In genomic region chr3:61578667-61579367, GRCh38 we compare ENCODE assay signal across 24 cellular contexts. TPM values are rescaled to one million over a fixed set of nuclear protein-coding genes. Genes with fewer than 3 reads are reported as not detected.
A peak's percentile ranks its signal among the peaks of the same experiment; 100 is the strongest.
DNase-seq lines count a peak whose midpoint lies in the region; ATAC-seq, FAIRE-seq and TF ChIP-seq lines count a peak whose summit lies in the region.
"Had no signal": no experiment of that assay in that cellular context is flagged by ENCODE, and none has a peak within 500 bp of the region (broad histone marks: within the 10 kb centered on the region; RNA-seq: fewer than 3 reads in every experiment).

No MANE protein-coding gene starts in this region.

- H3K4me1 ChIP-seq in neural progenitor cell: peaks cover 26% of the 10 kb centered on the region
- H3K4me1 ChIP-seq in PC-9 (replicated peaks; ENCODE audit: insufficient read depth): no peaks in the 10 kb centered on the region

- H3K4me3 Mint-ChIP-seq in neural progenitor cell: no peak overlapping the region
- H3K4me3 Mint-ChIP-seq: activated B cell treated with CpG ODN at 0.5 μM for 24 hours; activated T-cell treated with anti-CD3 and anti-CD28 coated beads, Interleukin-2, amount 50 U/mL, for 72 hours; IgD-negative memory B cell; naive B cell; type B pancreatic cell had no signal

- intact Hi-C loops in left ventricle myocardium superior (cut with micrococcal nuclease): no loop called here
- intact Hi-C loops in PC-9 (cut with micrococcal nuclease; ENCODE audit: unreplicated experiment): loop anchor here (5.0 kb wide), 1 partner anchor 73 kb away; no protein-coding TSS in a partner anchor

- H3K4me2 ChIP-seq in neural progenitor cell (peak overlapping the region; percentile 3), PC-9 (no peak overlapping the region)
- H3K4me2 ChIP-seq: BLaER1 had no signal

- peaks cover 97% of the 10 kb centered on the region for H4K20me1 ChIP-seq in neural progenitor cell (ENCODE audit: low read depth)
- H4K20me1 ChIP-seq in PC-9 (ENCODE audit: insufficient read depth): no peaks in the 10 kb centered on the region

- H3K27me3 ChIP-seq in neural progenitor cell (no peaks in the 10 kb centered on the region), PC-9 (ENCODE audit: insufficient read depth, low read depth) (no peaks in the 10 kb centered on the region)
- H3K27me3 ChIP-seq: BLaER1 had no signal

- no peak overlapping the region for H3K9ac ChIP-seq in neural progenitor cell
- H3K9ac ChIP-seq: BLaER1 had no signal

- peaks cover 8% of the 10 kb centered on the region for H3K4me1 Mint-ChIP-seq in neural progenitor cell
- H3K4me1 Mint-ChIP-seq: activated B cell treated with CpG ODN at 0.5 μM for 24 hours, IgD-negative memory B cell, naive B cell had no signal

- peaks cover 6% of the 10 kb centered on the region for H3K27me3 Mint-ChIP-seq in neural progenitor cell (ENCODE audit: insufficient read depth, low read depth)
- H3K27me3 Mint-ChIP-seq: activated B cell treated with CpG ODN at 0.5 μM for 24 hours, type B pancreatic cell had no signal

- H2AFZ ChIP-seq in neural progenitor cell (replicated peaks) (no peak overlapping the region), PC-9 (no peak overlapping the region)

- peak overlapping the region; percentile 78 for H3K27ac Mint-ChIP-seq in neural progenitor cell
- H3K27ac Mint-ChIP-seq: activated B cell treated with CpG ODN at 0.5 μM for 24 hours; activated T-cell treated with anti-CD3 and anti-CD28 coated beads, Interleukin-2, amount 50 U/mL, for 72 hours; IgD-negative memory B cell; type B pancreatic cell had no signal

- ATAC-seq in left ventricle myocardium superior (peak; percentile 22), GM21737 (IDR thresholded peaks at IDR 0.05; ENCODE audit: unreplicated experiment) (no peak), HG03460 (IDR thresholded peaks at IDR 0.05; ENCODE audit: unreplicated experiment) (no peak)
- ATAC-seq: activated T-cell treated with anti-CD3 and anti-CD28 coated beads, Interleukin-2, amount 50 U/mL, for 72 hours had no signal

- H3K9me3 Mint-ChIP-seq in neural progenitor cell: peaks cover 4% of the 10 kb centered on the region
- H3K9me3 Mint-ChIP-seq: activated B cell treated with CpG ODN at 0.5 μM for 24 hours had no signal

- H3K79me2 ChIP-seq in neural progenitor cell (ENCODE audit: low read depth) (peaks cover 100% of the 10 kb centered on the region), PC-9 (ENCODE audit: low read depth) (no peaks in the 10 kb centered on the region)

- H3F3A ChIP-seq in neural progenitor cell (ENCODE audit: low read depth): peaks cover 8% of the 10 kb centered on the region
- H3F3A ChIP-seq in PC-9 (ENCODE audit: insufficient read depth, low read depth): no peaks in the 10 kb centered on the region

- CTCF ChIA-PET in PC-9 (lab: Charles Lee): no interaction called here

- H3K9me2 ChIP-seq in PC-9 (ENCODE audit: insufficient read depth): no peaks in the 10 kb centered on the region

- POLR2A ChIA-PET in PC-9 (lab: Charles Lee; ENCODE audit: unreplicated experiment): interaction anchor here (0.6 to 0.7 kb wide), 2 partner anchors 15 to 85 kb away, joined by 3 to 8 read pairs; no protein-coding TSS in a partner anchor

- H3K27ac ChIP-seq in neural progenitor cell: no peak overlapping the region
- no peak overlapping the region for H3K27ac ChIP-seq in PC-9
- H3K27ac ChIP-seq: BLaER1 had no signal

- no peaks in the 10 kb centered on the region for H3K36me3 ChIP-seq in neural progenitor cell
- H3K36me3 ChIP-seq in PC-9 (ENCODE audit: low read depth): no peaks in the 10 kb centered on the region

- H3K36me3 Mint-ChIP-seq in neural progenitor cell: peaks cover 20% of the 10 kb centered on the region
- H3K36me3 Mint-ChIP-seq: IgD-negative memory B cell, naive B cell had no signal

- H3K4me3 ChIP-seq in neural progenitor cell: no peak overlapping the region
- no peak overlapping the region for H3K4me3 ChIP-seq in PC-9
- H3K4me3 ChIP-seq: BLaER1 had no signal

- no peak for FAIRE-seq in D721Med (lab: Jason Lieb, UNC)

- H3K9me3 ChIP-seq in neural progenitor cell (ENCODE audit: low read depth): no peaks in the 10 kb centered on the region
- no peaks in the 10 kb centered on the region for H3K9me3 ChIP-seq in PC-9 (ENCODE audit: insufficient read depth, low read depth)

- no peak for TF ChIP-seq CTCF in neural progenitor cell (IDR thresholded peaks at IDR 0.05)
- no peak for TF ChIP-seq CTCF in PC-9 (conservative IDR thresholded peaks at IDR 0.05)
- no peak for TF ChIP-seq CTCF in D721Med (IDR thresholded peaks at IDR 0.05; ENCODE audit: insufficient read depth, missing control alignments)

- no TSS peak for BruUV-seq in PC-9 (replicated peaks; lab: Mats Ljungman, UMichigan)

- DNase-seq in ELF-1 (ENCODE audit: low read depth, low spot score) (peak; percentile 29), RPMI7951 (ENCODE audit: low read depth) (peak; percentile 71), left ventricle myocardium superior (no peak), neural progenitor cell (ENCODE audit: low spot score) (peak; percentile 39), PC-9 (no peak), D721Med (ENCODE audit: insufficient read length, low spot score) (no peak)
- DNase-seq: activated B cell treated with CpG ODN at 0.5 μM for 24 hours; activated naive CD4-positive, alpha-beta T cell; activated T-cell treated with anti-CD3 and anti-CD28 coated beads, Interleukin-2, amount 50 U/mL, for 72 hours; COR-L47; effector CD4-positive, alpha-beta T cell; erythroblast; naive B cell; NCI-H1105; NCI-H2029; NCI-H524 treated with DMSO at 0.1 percent for 48 hours; occipital lobe; SW 1271; T-helper 9 cell had no signal

RNA-seq across cellular contexts. Expression of gene PTPRG, which starts 17.4 kb away (rescaled TPM):
- 43.0 and 44.9 TPM in 2 replicates for total RNA-seq in RPMI7951 (2014; rRNA removed; shearing (Covaris generic))
- 30.4 TPM for total RNA-seq in left ventricle myocardium superior
- total RNA-seq in neural progenitor cell (ENCODE audit: low replicate concordance): 65.1 and 65.3 TPM in 2 replicates
- total RNA-seq in PC-9 (2021): 22.0 and 32.9 TPM in 2 replicates

Comparison
In these comparisons a context has a peak if more than half of its experiments do, and no peak if none do; other contexts are left out.
1. DNase-seq: peak in ELF-1 (single experiment), RPMI7951 (single experiment) and neural progenitor cell (single experiment); none in left ventricle myocardium superior (single experiment), PC-9 (0 of 2) and D721Med (single experiment).